ENCODE assay signal across 8 cellular contexts in genomic region chr9:16727452-16728127, GRCh38.
A peak's percentile ranks its signal among the peaks of the same experiment; 100 is the strongest.
DNase-seq lines count a peak whose midpoint lies in the region; ATAC-seq and TF ChIP-seq lines count a peak whose summit lies in the region.

No MANE protein-coding gene starts in this region.

- H3K4me1 ChIP-seq in NT2/D1 (ENCODE audit: insufficient read depth, insufficient read length) (peaks cover 4% of the 10 kb centered on the region), esophagus squamous epithelium (peaks cover 0 to 63% (median 3%) of the 10 kb centered on the region in 3 donors)

- H3K27ac Mint-ChIP-seq in natural killer cell treated with Interleukin-12 subunit alpha and Interleukin-12 subunit beta and Interleukin-15 and Interleukin-18, amount 100 ng/mL, for 72 hours = peak overlapping the region in 1 of 2 donors; percentile 33
- no peak overlapping the region for H3K27ac Mint-ChIP-seq in activated naive CD4-positive, alpha-beta T cell treated with anti-CD3 and anti-CD28 coated beads, Interleukin-2, amount 10 ng/mL, durations not matched to agents 7 days and 5 days

- 8 to 23% methylated on average over 6 of the region's 6 CpGs for WGBS in esophagus squamous epithelium, 2 donors

- intact Hi-C loops in esophagus squamous epithelium (cut with DNase I) = no loop called here

- TF ChIP-seq CTCF in AG09309 (IDR thresholded peaks at IDR 0.05; ENCODE audit: control insufficient read depth, insufficient read depth, low read depth, low read length, missing control alignments) (no peak), esophagus squamous epithelium (IDR thresholded peaks at IDR 0.05) (no peak)

- no peaks in the 10 kb centered on the region for H3K36me3 Mint-ChIP-seq in natural killer cell treated with Interleukin-12 subunit alpha and Interleukin-12 subunit beta and Interleukin-15 and Interleukin-18, amount 100 ng/mL, for 72 hours
- H3K36me3 Mint-ChIP-seq in activated naive CD4-positive, alpha-beta T cell treated with anti-CD3 and anti-CD28 coated beads, Interleukin-2, amount 10 ng/mL, durations not matched to agents 7 days and 5 days = no peaks in the 10 kb centered on the region

- H3K27me3 ChIP-seq in NT2/D1 (ENCODE audit: insufficient read depth, insufficient read length) = no peaks in the 10 kb centered on the region
- H3K27me3 ChIP-seq in esophagus squamous epithelium = no peaks in the 10 kb centered on the region

- no peaks in the 10 kb centered on the region for H3K9me3 Mint-ChIP-seq in natural killer cell treated with Interleukin-12 subunit alpha and Interleukin-12 subunit beta and Interleukin-15 and Interleukin-18, amount 100 ng/mL, for 72 hours
- H3K9me3 Mint-ChIP-seq in activated naive CD4-positive, alpha-beta T cell treated with anti-CD3 and anti-CD28 coated beads, Interleukin-2, amount 10 ng/mL, durations not matched to agents 7 days and 5 days = no peaks in the 10 kb centered on the region

- DNase-seq in AG09309 (ENCODE audit: low read depth) (no peak), NT2/D1 (ENCODE audit: low read depth, low spot score) (no peak), esophagus squamous epithelium (lab: John Stamatoyannopoulos, UW) (no peak)
- no peak for DNase-seq in natural killer cell treated with Interleukin-12 subunit alpha and Interleukin-12 subunit beta and Interleukin-15 and Interleukin-18, amount 100 ng/mL, for 72 hours (ENCODE audit: low spot score)
- DNase-seq in activated naive CD4-positive, alpha-beta T cell treated with anti-CD3 and anti-CD28 coated beads, Interleukin-2, amount 10 ng/mL, durations not matched to agents 7 days and 5 days = no peak

- H3K9me3 ChIP-seq in NT2/D1 (ENCODE audit: insufficient read depth, low read length) (no peaks in the 10 kb centered on the region), esophagus squamous epithelium (no peaks in the 10 kb centered on the region)

- no peaks in the 10 kb centered on the region for H3K36me3 ChIP-seq in NT2/D1 (ENCODE audit: insufficient read depth, insufficient read length, low read length)
- no peaks in the 10 kb centered on the region for H3K36me3 ChIP-seq in esophagus squamous epithelium

- peak overlapping the region; percentile 78 for H3K4me3 Mint-ChIP-seq in natural killer cell treated with Interleukin-12 subunit alpha and Interleukin-12 subunit beta and Interleukin-15 and Interleukin-18, amount 100 ng/mL, for 72 hours
- no peak overlapping the region for H3K4me3 Mint-ChIP-seq in activated naive CD4-positive, alpha-beta T cell treated with anti-CD3 and anti-CD28 coated beads, Interleukin-2, amount 10 ng/mL, durations not matched to agents 7 days and 5 days

- peak overlapping the region; percentile 83 to 92 (median 84) for H3K27ac ChIP-seq in esophagus squamous epithelium

- CTCF ChIA-PET in activated naive CD4-positive, alpha-beta T cell treated with anti-CD3 and anti-CD28 coated beads, Interleukin-2, amount 10 ng/mL, durations not matched to agents 7 days and 5 days (lab: Charles Lee) = no interaction called here

- ATAC-seq in natural killer cell treated with Interleukin-12 subunit alpha and Interleukin-12 subunit beta and Interleukin-15 and Interleukin-18, amount 100 ng/mL, for 72 hours = no peak
- no peak for ATAC-seq in HG03520 (IDR thresholded peaks at IDR 0.05; ENCODE audit: unreplicated experiment)
- ATAC-seq in GM19452 (IDR thresholded peaks at IDR 0.05; ENCODE audit: unreplicated experiment) = no peak
- ATAC-seq in activated CD4-positive, CD25-positive, alpha-beta regulatory T cell treated with anti-CD3 and anti-CD28 coated beads, Interleukin-2, amount 50 U/mL, for 24 hours = no peak

- peaks cover 5 to 29% of the 10 kb centered on the region in 2 donors for H3K4me1 Mint-ChIP-seq in natural killer cell treated with Interleukin-12 subunit alpha and Interleukin-12 subunit beta and Interleukin-15 and Interleukin-18, amount 100 ng/mL, for 72 hours (ENCODE audit: low read depth in 2 of 2)
- no peaks in the 10 kb centered on the region for H3K4me1 Mint-ChIP-seq in activated naive CD4-positive, alpha-beta T cell treated with anti-CD3 and anti-CD28 coated beads, Interleukin-2, amount 10 ng/mL, durations not matched to agents 7 days and 5 days

- H3K27me3 Mint-ChIP-seq in natural killer cell treated with Interleukin-12 subunit alpha and Interleukin-12 subunit beta and Interleukin-15 and Interleukin-18, amount 100 ng/mL, for 72 hours = peaks cover 20 to 34% of the 10 kb centered on the region in 2 donors
- H3K27me3 Mint-ChIP-seq in activated naive CD4-positive, alpha-beta T cell treated with anti-CD3 and anti-CD28 coated beads, Interleukin-2, amount 10 ng/mL, durations not matched to agents 7 days and 5 days = peaks cover 25% of the 10 kb centered on the region

- no peak for TF ChIP-seq POLR2A in esophagus squamous epithelium (IDR thresholded peaks at IDR 0.05)

- H3K4me3 ChIP-seq in AG09309 (ENCODE audit: control insufficient read depth, low read depth, low read length) (peak overlapping the region; percentile 63), NT2/D1 (ENCODE audit: insufficient read length, low read depth) (peak overlapping the region; percentile 64), esophagus squamous epithelium (peak overlapping the region; percentile 50 to 68 (median 51))

- H3K9ac ChIP-seq in NT2/D1 (ENCODE audit: insufficient read length, low read depth) = peak overlapping the region; percentile 91
